2 cellular contexts compared by ENCODE assay signal in genomic region chr2:145677371-145677770, GRCh38.
TF ChIP-seq lines count a peak whose summit lies in the region.

No MANE protein-coding gene starts in this region.

TF ChIP-seq in IMR-90, 13 proteins besides CTCF, POLR2A, EP300 and RAD21:
- TF ChIP-seq MAFK (IDR thresholded peaks at IDR 0.05; ENCODE audit: low read depth, low read length) (0 out of 2 replicates have a peak, but pooled peaks have one; percentile 20), CEBPB (IDR thresholded peaks at IDR 0.05; ENCODE audit: low read depth, low read length) (no peak)

TF ChIP-seq in H1, 55 proteins besides CTCF, POLR2A, EP300 and RAD21:
- TF ChIP-seq EGR1 (IDR thresholded peaks at IDR 0.05; ENCODE audit: borderline replicate concordance, low read depth, low read length) (no peak), ATF3 (IDR thresholded peaks at IDR 0.05; ENCODE audit: insufficient read depth, low read depth, low read length) (no peak), MAFK (IDR thresholded peaks at IDR 0.05; ENCODE audit: low read depth, low read length) (no peak), SRF (IDR thresholded peaks at IDR 0.05; ENCODE audit: low read depth, low read length) (no peak)
TF ChIP-seq in H1: peak in this region for 0.
